In genomic region chr10:101683226-101683625, GRCh38 we compare ENCODE assay signal across 19 cellular contexts. TPM values are rescaled to one million over a fixed set of nuclear protein-coding genes. Genes with fewer than 3 reads are reported as not detected.
DNase-seq lines count a peak whose midpoint lies in the region; ATAC-seq, FAIRE-seq and TF ChIP-seq lines count a peak whose summit lies in the region.
"Had no signal": no experiment of that assay in that cellular context is flagged by ENCODE, and none has a peak within 500 bp of the region (broad histone marks: within the 10 kb centered on the region; RNA-seq: fewer than 3 reads in every experiment).

No MANE protein-coding gene starts in this region.

- no peak for ATAC-seq in GM23338
- ATAC-seq in GM12878: no peak
- ATAC-seq in HG03378 (IDR thresholded peaks at IDR 0.05; ENCODE audit: unreplicated experiment): no peak
- ATAC-seq: HCT116 had no signal

- H3K4ac ChIP-seq in mesenchymal stem cell (ENCODE audit: low read depth in 1 of 2, low read length in 2 of 2): no peak overlapping the region

- no peak overlapping the region for H2BK5ac ChIP-seq in mesenchymal stem cell (ENCODE audit: low read depth, low read length, poor library complexity, severe bottlenecking)

- no peak overlapping the region for H4K8ac ChIP-seq in mesenchymal stem cell (ENCODE audit: low read length)

- H3K9me3 Mint-ChIP-seq in GM23338: no peaks in the 10 kb centered on the region
- H3K9me3 Mint-ChIP-seq: activated CD4-positive, alpha-beta T cell treated with anti-CD3 and anti-CD28 coated beads, Interleukin-2, amount 10 ng/mL, durations not matched to agents 24 days and 14 days; CD8-positive, alpha-beta memory T cell had no signal

- in situ Hi-C loops in GM12878 (cut with MboI): no loop called here

- no peak overlapping the region for H2BK120ac ChIP-seq in mesenchymal stem cell (ENCODE audit: low read depth, low read length)

- H2BK12ac ChIP-seq in mesenchymal stem cell (ENCODE audit: low read length in 2 of 2): no peak overlapping the region

- no peak overlapping the region for H4K91ac ChIP-seq in mesenchymal stem cell (ENCODE audit: low read length)

- no peak overlapping the region for H3K14ac ChIP-seq in mesenchymal stem cell (ENCODE audit: low read length in 2 of 2)

- H3K79me2 ChIP-seq in GM23338 (replicated peaks; ENCODE audit: insufficient read depth) (peaks cover 5% of the 10 kb centered on the region; the same call in 1 of the 2 replicates), GM12878 (ENCODE audit: control insufficient read depth, insufficient read depth, low read length) (no peaks in the 10 kb centered on the region; the same call in 1 of the 2 replicates)

- H4K20me1 ChIP-seq in BLaER1 (peaks cover 90% of the 10 kb centered on the region), GM23338 (replicated peaks; ENCODE audit: insufficient read depth) (no peaks in the 10 kb centered on the region), GM12878 (ENCODE audit: control insufficient read depth, insufficient read depth) (no peaks in the 10 kb centered on the region)

- FAIRE-seq in GM12878 (lab: Jason Lieb, UNC): no peak
- FAIRE-seq: kidney, urothelium cell line had no signal

- H3K4me1 ChIP-seq in BLaER1: peaks cover 18% of the 10 kb centered on the region
- H3K4me1 ChIP-seq in GM23338 (ENCODE audit: insufficient read depth): no peaks in the 10 kb centered on the region
- H3K4me1 ChIP-seq in GM12878 (ENCODE audit: control insufficient read depth, insufficient read depth, low read length): peaks cover 12% of the 10 kb centered on the region
- H3K4me1 ChIP-seq in mesenchymal stem cell (ENCODE audit: control insufficient read depth, insufficient read depth, low read depth, low read length): peaks cover 3% of the 10 kb centered on the region

- TF ChIP-seq RAD21 in GM12878 (IDR thresholded peaks at IDR 0.05; ENCODE audit: insufficient read depth, low read depth, low read length): no peak

- no peaks in the 10 kb centered on the region for H3F3A ChIP-seq in GM23338 (replicated peaks; ENCODE audit: low read depth)

- no peak for TF ChIP-seq EP300 in GM12878 (IDR thresholded peaks at IDR 0.05; ENCODE audit: borderline replicate concordance in 1 of 2, control insufficient read depth in 1 of 2, low read depth in 2 of 2, low read length in 2 of 2)

- H3K9me3 ChIP-seq in BLaER1: no peaks in the 10 kb centered on the region
- H3K9me3 ChIP-seq in GM12878 (replicated peaks; ENCODE audit: control insufficient read depth, insufficient read depth, low read length): no peaks in the 10 kb centered on the region
- no peaks in the 10 kb centered on the region for H3K9me3 ChIP-seq in mesenchymal stem cell (ENCODE audit: control insufficient read depth, low read length)

- H3K27ac Mint-ChIP-seq in GM23338: peak overlapping the region; percentile 14; the same call in 1 of the 2 replicates
- H3K27ac Mint-ChIP-seq: activated CD4-positive, alpha-beta T cell treated with anti-CD3 and anti-CD28 coated beads, Interleukin-2, amount 10 ng/mL, durations not matched to agents 24 days and 14 days had no signal

- H3K4me3 ChIP-seq in BLaER1: no peak overlapping the region
- H3K4me3 ChIP-seq in GM23338: no peak overlapping the region
- no peak overlapping the region for H3K4me3 ChIP-seq in GM12878
- H3K4me3 ChIP-seq in mesenchymal stem cell (ENCODE audit: insufficient read depth in 1 of 2, low read depth in 1 of 2, low read length in 2 of 2): no peak overlapping the region

- peaks cover 5% of the 10 kb centered on the region for H3K27me3 Mint-ChIP-seq in GM23338 (ENCODE audit: insufficient read depth, low read depth, poor library complexity)
- H3K27me3 Mint-ChIP-seq: activated CD4-positive, alpha-beta T cell treated with anti-CD3 and anti-CD28 coated beads, Interleukin-2, amount 10 ng/mL, durations not matched to agents 24 days and 14 days; CD8-positive, alpha-beta memory T cell had no signal

- no TSS peak for BruUV-seq in GM12878 (replicated peaks; lab: Mats Ljungman, UMichigan)

- no peaks in the 10 kb centered on the region for H3K9me2 ChIP-seq in GM23338 (ENCODE audit: insufficient read depth)

- peaks cover 21% of the 10 kb centered on the region for H3K4me1 Mint-ChIP-seq in GM23338

- H3K27ac ChIP-seq in BLaER1: no peak overlapping the region
- H3K27ac ChIP-seq in GM23338 (ENCODE audit: low read depth): peak overlapping the region; percentile 67; the same call in 1 of the 2 replicates
- H3K27ac ChIP-seq in GM12878 (ENCODE audit: control insufficient read depth, insufficient read depth): peak overlapping the region; percentile 8; the same call in 1 of the 2 replicates
- H3K27ac ChIP-seq in mesenchymal stem cell (ENCODE audit: low read length, poor library complexity, severe bottlenecking): peak overlapping the region; percentile 28
- H3K27ac ChIP-seq: KMS-11 had no signal

- no peak for TF ChIP-seq POLR2A in GM12878 (IDR thresholded peaks at IDR 0.05; ENCODE audit: low read depth, low read length)

- H3K36me3 ChIP-seq in BLaER1: peaks cover 27% of the 10 kb centered on the region
- H3K36me3 ChIP-seq in GM23338 (ENCODE audit: insufficient read depth): no peaks in the 10 kb centered on the region
- H3K36me3 ChIP-seq in GM12878 (ENCODE audit: control insufficient read depth in 2 of 2, insufficient read depth in 2 of 2, low read length in 1 of 2): no peaks in the 10 kb centered on the region; a peak in 1 of 4 replicates
- H3K36me3 ChIP-seq in mesenchymal stem cell (ENCODE audit: control insufficient read depth in 1 of 2, insufficient read depth in 2 of 2, low read depth in 1 of 2, low read length in 2 of 2): peaks cover 0 to 5% of the 10 kb centered on the region in 2 experiments

- H3K9ac ChIP-seq in BLaER1: no peak overlapping the region
- H3K9ac ChIP-seq in GM12878 (ENCODE audit: control insufficient read depth, insufficient read depth, low read length): no peak overlapping the region
- no peak overlapping the region for H3K9ac ChIP-seq in mesenchymal stem cell (ENCODE audit: low read length)
- H3K9ac ChIP-seq: KMS-11 had no signal

- H3K4me3 Mint-ChIP-seq in GM23338: no peak overlapping the region
- H3K4me3 Mint-ChIP-seq: activated CD4-positive, alpha-beta T cell treated with anti-CD3 and anti-CD28 coated beads, Interleukin-2, amount 10 ng/mL, durations not matched to agents 24 days and 14 days; CD8-positive, alpha-beta memory T cell had no signal

- intact Hi-C loops in GM12878 (cut with micrococcal nuclease; ENCODE audit: unreplicated experiment): no loop called here

- H2BK15ac ChIP-seq in mesenchymal stem cell (ENCODE audit: low read depth, poor library complexity, severe bottlenecking): no peak overlapping the region

- RAD21 ChIA-PET in GM12878 (lab: Charles Lee; ENCODE audit: unreplicated experiment): interaction anchor here (0.8 kb wide), 1 partner anchor 19 kb away, joined by 4 read pairs; no protein-coding TSS in a partner anchor

- no peak overlapping the region for H2AK5ac ChIP-seq in mesenchymal stem cell (ENCODE audit: low read length, severe bottlenecking)

- no peak for DNase-seq in GM23338 (ENCODE audit: low spot score)
- DNase-seq in GM12878 (ENCODE audit: low read depth, low spot score): no peak
- DNase-seq in mesenchymal stem cell: peak; percentile 76
- DNase-seq in OCI-M2 (lab: John Stamatoyannopoulos, UW; ENCODE audit: unreplicated experiment): no peak
- DNase-seq in NCI-H2081 (lab: John Stamatoyannopoulos, UW): no peak
- DNase-seq in NCI-H146 (lab: John Stamatoyannopoulos, UW): no peak
- DNase-seq: activated CD4-positive, alpha-beta T cell treated with anti-CD3 and anti-CD28 coated beads, Interleukin-2, amount 10 ng/mL, durations not matched to agents 24 days and 14 days; activated CD8-positive, alpha-beta memory T cell treated with anti-CD3 and anti-CD28 coated beads, Interleukin-2, amount 50 U/mL, for 4 hours; activated effector memory CD4-positive, alpha-beta T cell treated with anti-CD3 and anti-CD28 coated beads, Interleukin-2, amount 50 U/mL, for 16 hours; CD8-positive, alpha-beta memory T cell; central memory CD4-positive, alpha-beta T cell; effector CD8-positive, alpha-beta T cell; kidney; midbrain had no signal

- CTCF ChIA-PET in GM12878 (lab: Yijun Ruan, JAX): interaction anchor here (0.6 to 1.9 kb wide), 7 partner anchors 9 to 310 kb away, joined by 3 to 9 read pairs (median 4); no protein-coding TSS in a partner anchor

- TF ChIP-seq CTCF in GM23338 (conservative IDR thresholded peaks at IDR 0.05; ENCODE audit: low read depth in 2 of 2): no peak
- no peak for TF ChIP-seq CTCF in GM12878 (IDR thresholded peaks at IDR 0.05 in 2 of 3, conservative IDR thresholded peaks at IDR 0.05 in 1 of 3; ENCODE audit: control insufficient read depth in 2 of 3, extremely low read depth in 1 of 3, insufficient read depth in 1 of 3, low read depth in 3 of 3, low read length in 3 of 3)

- peaks cover 34% of the 10 kb centered on the region for H3K79me1 ChIP-seq in mesenchymal stem cell (replicated peaks; ENCODE audit: low read length, poor library complexity, severe bottlenecking)

- no peaks in the 10 kb centered on the region for H3K36me3 Mint-ChIP-seq in GM23338 (ENCODE audit: low read depth)

- H3K23ac ChIP-seq in mesenchymal stem cell (ENCODE audit: low read length in 2 of 2): no peak overlapping the region

- SMC1A ChIA-PET in GM12878 (lab: Charles Lee; ENCODE audit: uncharacterized antibody, unreplicated experiment): interaction anchor here (0.8 to 1.7 kb wide), 3 partner anchors 10 to 28 kb away, joined by 3 to 6 read pairs (median 3); no protein-coding TSS in a partner anchor

- POLR2A ChIA-PET in GM12878 (lab: Charles Lee): interaction anchor here (0.7 to 1.7 kb wide), 4 partner anchors 11 to 103 kb away, joined by 3 to 7 read pairs (median 6); partner anchors contain the start of gene FBXW4

- H3K18ac ChIP-seq in mesenchymal stem cell (ENCODE audit: low read depth in 1 of 2, low read length in 2 of 2): no peak overlapping the region

- peak overlapping the region; percentile 52 for H3K4me2 ChIP-seq in BLaER1
- H3K4me2 ChIP-seq in GM23338: no peak overlapping the region
- H3K4me2 ChIP-seq in GM12878 (ENCODE audit: control insufficient read depth, insufficient read depth): peak overlapping the region; percentile 38
- H3K4me2 ChIP-seq in mesenchymal stem cell (ENCODE audit: low read length, poor library complexity, severe bottlenecking): no peak overlapping the region

- no peak overlapping the region for H2AFZ ChIP-seq in GM23338
- no peak overlapping the region for H2AFZ ChIP-seq in GM12878 (ENCODE audit: control insufficient read depth, low read depth, low read length)
- no peak overlapping the region for H2AFZ ChIP-seq in mesenchymal stem cell (ENCODE audit: low read depth, low read length)

- 100% methylated on average over 3 of the region's 3 CpGs for WGBS in GM12878 (ENCODE audit: insufficient coverage, insufficient replicate concordance, low lambda C conversion rate, missing lambda C conversion rate)
- 69% methylated on average over 3 of the region's 3 CpGs for WGBS in mesenchymal stem cell

- H3K27me3 ChIP-seq in BLaER1 (no peaks in the 10 kb centered on the region), GM23338 (ENCODE audit: insufficient read depth) (no peaks in the 10 kb centered on the region), GM12878 (replicated peaks in 1 of 2; ENCODE audit: control insufficient read depth in 2 of 2, insufficient read depth in 2 of 2, low read length in 1 of 2) (no peaks in the 10 kb centered on the region), mesenchymal stem cell (ENCODE audit: control insufficient read depth in 1 of 2, insufficient read depth in 1 of 2, low read length in 2 of 2) (no peaks in the 10 kb centered on the region)

RNA-seq across cellular contexts. Expression of gene FBXW4, which starts 11.7 kb away (rescaled TPM):
- total RNA-seq in GM23338 (2014; rRNA removed; shearing (Covaris generic)): 15.0 and 18.6 TPM in 2 replicates
- polyA plus RNA-seq in GM23338 (2016; fragmentation: Nextera tagmentation; extraction: Ambion mirVana) (8.0 and 10.1 TPM in 2 replicates), GM12878 (2011; rRNA removed) (27.8 and 38.2 TPM in 2 replicates), GM12878 (2014; fragmentation: Illumina TruSeq; extraction: Trizol) (37.2 and 42.0 TPM in 2 replicates), GM12878 (2014; fragmentation: Nextera tagmentation; extraction: Ambion mirVana) (10 to 100 TPM in 1 of 2 experiments, 1 to 10 TPM in 1; 5.7 to 11.5 TPM), GM12878 (2014; rRNA removed) (30.5 and 34.5 TPM in 2 replicates), GM12878 (2016; fragmentation: Nextera tagmentation; extraction: Ambion mirVana) (1 to 10 TPM; 7.4 to 9.3 TPM)
- total RNA-seq in GM12878 (2013; cell fraction: nucleolus; rRNA removed): 53.0 and 64.6 TPM in 2 replicates
- total RNA-seq in GM12878 (2014; rRNA removed) (28.5 and 29.2 TPM in 2 replicates), GM12878 (2014; rRNA removed; fragmentation: Illumina TruSeq; extraction: Trizol) (24.8 and 26.5 TPM in 2 replicates), GM12878 (2021) (38.7 and 41.9 TPM in 2 replicates)
- polyA plus RNA-seq in GM12878 (2011; ENCODE audit: low read depth): 14.9 TPM
- 30.3 and 30.4 TPM in 2 replicates for polyA plus RNA-seq in GM12878 (2011; cell fraction: cytosol; rRNA removed)
- polyA plus RNA-seq in GM12878 (2011; cell fraction: nucleus; rRNA removed): 27.5 and 28.0 TPM in 2 replicates
- polyA plus RNA-seq in GM12878 (2012): 27.9 and 28.1 TPM in 2 replicates
- polyA minus RNA-seq in GM12878 (2011; rRNA and poly(A)+ RNA removed): 165 and 166 TPM in 2 replicates
- polyA minus RNA-seq in GM12878 (2011; cell fraction: cytosol; rRNA and poly(A)+ RNA removed): 22.9 and 25.5 TPM in 2 replicates
- polyA minus RNA-seq in GM12878 (2011; cell fraction: nucleus; rRNA and poly(A)+ RNA removed): 22.7 and 43.4 TPM in 2 replicates
- polyA plus RNA-seq in mesenchymal stem cell (2013, experiment 1 of 2): 18.0 TPM
- polyA plus RNA-seq in mesenchymal stem cell (2013, experiment 2 of 2): 16.8 TPM

Comparison
In these comparisons a context has a peak if more than half of its experiments do, and no peak if none do; other contexts are left out.
1. H3K4me2 ChIP-seq: peak in BLaER1 (single experiment) and GM12878 (single experiment); none in GM23338 (single experiment) and mesenchymal stem cell (single experiment).